In genomic region chr18:58417752-58418151, GRCh38 we compare ENCODE assay signal across 15 cellular contexts.
A peak's percentile ranks its signal among the peaks of the same experiment; 100 is the strongest.
DNase-seq lines count a peak whose midpoint lies in the region; ATAC-seq, FAIRE-seq and TF ChIP-seq lines count a peak whose summit lies in the region.
"Had no signal": no experiment of that assay in that cellular context is flagged by ENCODE, and none has a peak within 500 bp of the region (broad histone marks: within the 10 kb centered on the region; RNA-seq: fewer than 3 reads in every experiment).

No MANE protein-coding gene starts in this region.

- no peak overlapping the region for H3K4me3 ChIP-seq in body of pancreas
- no peak overlapping the region for H3K4me3 ChIP-seq in pancreas
- H3K4me3 ChIP-seq: SJCRH30 had no signal

- H3K27ac ChIP-seq in body of pancreas (peak overlapping the region; percentile 54 to 88 (median 75)), pancreas (peak overlapping the region; percentile 64 to 82 (median 78))
- H3K27ac ChIP-seq: neutrophil, SJCRH30 had no signal

- ATAC-seq in body of pancreas (peak; percentile 80), pancreas (peak; percentile 45 to 74 (median 72)), HG03175 (IDR thresholded peaks at IDR 0.05; ENCODE audit: unreplicated experiment) (no peak)
- ATAC-seq: stimulated activated effector memory CD8-positive, alpha-beta T cell treated with anti-CD3 and anti-CD28 coated beads, Interleukin-12 subunit alpha, Interleukin-12 subunit beta, amount 100 ng/mL, for 72 hours had no signal

- H3K36me3 ChIP-seq in body of pancreas (replicated peaks in 1 of 2; ENCODE audit: insufficient read depth in 1 of 2, low read depth in 2 of 2) = no peaks in the 10 kb centered on the region
- H3K36me3 ChIP-seq in pancreas = no peaks in the 10 kb centered on the region
- H3K36me3 ChIP-seq: BE2C, neutrophil, SJCRH30 had no signal

- no peak for FAIRE-seq in H54 (lab: Jason Lieb, UNC)
- FAIRE-seq in pancreas (lab: Jason Lieb, UNC) = no peak

- H3K27me3 ChIP-seq in body of pancreas (no peaks in the 10 kb centered on the region), pancreas (no peaks in the 10 kb centered on the region)
- H3K27me3 ChIP-seq: BE2C, neutrophil, SJCRH30 had no signal

- intact Hi-C loops in body of pancreas (cut with DNase I) = no loop called here
- intact Hi-C loops in pancreas (cut with DNase I) = loop anchor here in 1 of 3 donors (10.0 kb wide), 1 partner anchor 77 kb away; no protein-coding TSS in a partner anchor

- H3K4me1 ChIP-seq in body of pancreas = peaks cover 47% of the 10 kb centered on the region
- H3K4me1 ChIP-seq in pancreas = peaks cover 0 to 6% (median 0%) of the 10 kb centered on the region in 3 donors
- H3K4me1 ChIP-seq: BE2C had no signal

- DNase-seq in H54 (ENCODE audit: insufficient read length, low spot score) (peak; percentile 22), body of pancreas (peak in 3 of 4 donors; percentile 20 to 59 (median 39)), fibroblast of the conjunctiva (ENCODE audit: low read depth) (peak; percentile 29), pancreas (no peak), GM10266 (ENCODE audit: extremely low spot score) (no peak), NCI-H2227 (lab: John Stamatoyannopoulos, UW; ENCODE audit: unreplicated experiment) (no peak)
- DNase-seq in central memory CD4-positive, alpha-beta T cell = no peak
- DNase-seq: BE2C, DMS153, SJCRH30, T-helper 9 cell, trophoblast cell had no signal

- WGBS in body of pancreas, 2 donors = 49 to 60% methylated on average over 6 of the region's 6 CpGs
- WGBS in pancreas, 2 donors = 60 to 67% methylated on average over 6 of the region's 6 CpGs

- H3K9me3 ChIP-seq in body of pancreas (no peaks in the 10 kb centered on the region), pancreas (no peaks in the 10 kb centered on the region)
- H3K9me3 ChIP-seq: BE2C, neutrophil, SJCRH30 had no signal

- TF ChIP-seq CTCF in body of pancreas (IDR thresholded peaks at IDR 0.05) = no peak
- TF ChIP-seq CTCF in pancreas (IDR thresholded peaks at IDR 0.05) = no peak
- no peak for TF ChIP-seq CTCF in GM10266 (IDR thresholded peaks at IDR 0.05; ENCODE audit: control insufficient read depth, insufficient read depth, low read depth, missing control alignments)

- no peak for TF ChIP-seq POLR2A in H54 (IDR thresholded peaks at IDR 0.05; ENCODE audit: low read depth, low read length)
- no peak for TF ChIP-seq POLR2A in body of pancreas (IDR thresholded peaks at IDR 0.05)

Comparison
In these comparisons a context has a peak if more than half of its experiments do, and no peak if none do; other contexts are left out.
1. DNase-seq: peak in H54 (single experiment), body of pancreas (3 of 4) and fibroblast of the conjunctiva (single experiment); none in pancreas (0 of 6), central memory CD4-positive, alpha-beta T cell (single experiment), GM10266 (single experiment) and NCI-H2227 (single experiment).